Comparison of ENCODE assay signal across 8 cellular contexts in the genomic region with DNA sequence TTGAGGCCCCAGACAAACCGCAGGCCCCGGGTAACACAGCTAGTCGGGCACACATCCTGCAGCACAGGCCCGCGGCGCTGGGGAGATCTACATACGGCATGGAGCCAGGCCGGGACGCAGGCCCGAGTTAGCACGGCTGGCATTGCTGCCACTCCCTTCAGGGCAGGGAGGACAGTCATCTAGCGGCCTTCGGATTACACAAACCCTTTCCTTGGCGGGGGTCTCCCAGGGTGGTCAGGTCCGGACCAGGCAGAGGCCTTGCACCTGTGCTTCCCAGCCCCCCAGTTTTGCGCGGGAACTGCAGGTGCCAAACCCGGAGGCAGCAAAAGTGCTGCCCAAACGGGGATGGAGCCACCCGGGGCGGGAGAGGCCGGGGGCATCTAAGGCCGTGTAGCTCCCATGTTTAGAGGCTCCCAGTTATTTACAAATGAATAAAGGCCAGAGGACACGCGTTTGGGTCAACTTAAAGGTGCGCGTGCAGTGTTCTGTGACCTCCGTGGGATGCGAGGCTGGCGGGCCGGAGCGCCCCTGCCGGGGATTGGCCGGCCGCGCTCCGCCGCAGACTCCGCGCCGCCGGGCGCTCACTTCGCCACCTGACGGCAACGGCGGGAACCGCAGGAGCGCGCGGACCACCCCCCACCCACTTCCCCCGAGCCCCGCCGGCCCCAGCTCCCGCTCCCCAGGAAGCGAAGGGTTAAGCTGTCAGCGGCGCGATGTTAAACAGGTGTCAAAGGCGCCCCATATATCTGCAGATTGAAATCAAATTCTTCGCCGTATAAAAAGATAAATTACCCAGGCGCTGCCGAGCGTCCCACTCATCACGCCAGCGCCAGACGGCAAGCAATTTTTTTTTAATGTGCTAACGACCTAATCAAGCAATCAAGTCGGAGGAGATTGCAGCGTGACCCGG. TPM values are rescaled to one million over a fixed set of nuclear protein-coding genes. Genes with fewer than 3 reads are reported as not detected.
DNase-seq lines count a peak whose midpoint lies in the region; ATAC-seq and TF ChIP-seq lines count a peak whose summit lies in the region.

No MANE protein-coding gene starts in this region.

- H3K4me3 Mint-ChIP-seq in activated naive CD8-positive, alpha-beta T cell treated with anti-CD3 and anti-CD28 coated beads for 36 hours = peak overlapping the region; percentile 79

- peaks cover 31% of the 10 kb centered on the region for H3K27me3 ChIP-seq in HUES64 (ENCODE audit: insufficient read depth, low read length)
- no peaks in the 10 kb centered on the region for H3K27me3 ChIP-seq in right atrium auricular region
- H3K27me3 ChIP-seq in rectal smooth muscle tissue (ENCODE audit: control insufficient read depth, insufficient read depth, low read length) = peaks cover 5% of the 10 kb centered on the region
- H3K27me3 ChIP-seq in aorta (ENCODE audit: control insufficient read depth in 1 of 2, insufficient read depth in 2 of 2, low read length in 1 of 2) = no peaks in the 10 kb centered on the region

- H3K27ac ChIP-seq in HUES64 (ENCODE audit: low read depth, low read length) (no peak overlapping the region), SK-N-MC (no peak overlapping the region), right atrium auricular region (peak overlapping the region in 1 of 2 donors; percentile 27), rectal smooth muscle tissue (ENCODE audit: low read depth, low read length) (no peak overlapping the region), aorta (ENCODE audit: low read depth in 1 of 2, low read length in 2 of 2) (no peak overlapping the region)

- H3K4me1 ChIP-seq in HUES64 (ENCODE audit: insufficient read depth, low read length) = no peaks in the 10 kb centered on the region
- H3K4me1 ChIP-seq in right atrium auricular region = peaks cover 0 to 13% of the 10 kb centered on the region in 2 donors
- no peaks in the 10 kb centered on the region for H3K4me1 ChIP-seq in rectal smooth muscle tissue (ENCODE audit: control insufficient read depth, insufficient read depth, low read length)
- no peaks in the 10 kb centered on the region for H3K4me1 ChIP-seq in aorta (ENCODE audit: control insufficient read depth in 1 of 2, insufficient read depth in 2 of 2, low read length in 2 of 2)

- H3K9ac ChIP-seq in HUES64 (ENCODE audit: low read depth, low read length) (no peak overlapping the region), SK-N-MC (ENCODE audit: insufficient read length) (peak overlapping the region; percentile 72), rectal smooth muscle tissue (ENCODE audit: low read length) (no peak overlapping the region)

- peak; percentile 20 for DNase-seq in NCI-H510A treated with DMSO at 0.1 percent for 48 hours (lab: John Stamatoyannopoulos, UW)
- DNase-seq in NCI-H510A (lab: John Stamatoyannopoulos, UW) = no peak
- no peak for DNase-seq in SK-N-MC (ENCODE audit: low read depth, low spot score)
- peak; percentile 76 for DNase-seq in activated naive CD8-positive, alpha-beta T cell treated with anti-CD3 and anti-CD28 coated beads for 36 hours
- DNase-seq in right atrium auricular region (ENCODE audit: low spot score) = no peak
- DNase-seq in aorta = peak in 1 of 2 donors; percentile 85

- intact Hi-C loops in aorta (cut with DNase I) = loop anchor here (2.0 to 10.0 kb wide), 3 partner anchors 35 to 147 kb away; no protein-coding TSS in a partner anchor

- H3K4me3 ChIP-seq in HUES64 (ENCODE audit: low read length) (peak overlapping the region; percentile 72), SK-N-MC (peak overlapping the region; percentile 92), right atrium auricular region (peak overlapping the region; percentile 38 to 63), rectal smooth muscle tissue (ENCODE audit: low read length) (peak overlapping the region; percentile 65), aorta (ENCODE audit: low read length in 2 of 2) (peak overlapping the region; percentile 63 to 89)

- peak; percentile 90 for ATAC-seq in aorta (ENCODE audit: low FRiP score)

- TF ChIP-seq CTCF in right atrium auricular region (IDR thresholded peaks at IDR 0.05) = peak; percentile 96 to 98

- 15% methylated on average over 72 of the region's 72 CpGs for WGBS in HUES64
- 1% methylated on average over 67 to 72 of the region's 72 CpGs for WGBS in aorta, 2 donors

- H3K9me3 Mint-ChIP-seq in activated naive CD8-positive, alpha-beta T cell treated with anti-CD3 and anti-CD28 coated beads for 36 hours = no peaks in the 10 kb centered on the region

- H3K4me1 Mint-ChIP-seq in activated naive CD8-positive, alpha-beta T cell treated with anti-CD3 and anti-CD28 coated beads for 36 hours = peaks cover 8% of the 10 kb centered on the region

- H3K36me3 Mint-ChIP-seq in activated naive CD8-positive, alpha-beta T cell treated with anti-CD3 and anti-CD28 coated beads for 36 hours = no peaks in the 10 kb centered on the region

- H3K36me3 ChIP-seq in HUES64 (ENCODE audit: insufficient read depth, low read length) = no peaks in the 10 kb centered on the region
- no peaks in the 10 kb centered on the region for H3K36me3 ChIP-seq in SK-N-MC (ENCODE audit: insufficient read depth, low read length)
- no peaks in the 10 kb centered on the region for H3K36me3 ChIP-seq in right atrium auricular region
- no peaks in the 10 kb centered on the region for H3K36me3 ChIP-seq in rectal smooth muscle tissue (ENCODE audit: control insufficient read depth, insufficient read depth, low read length)
- H3K36me3 ChIP-seq in aorta (ENCODE audit: control insufficient read depth in 1 of 2, insufficient read depth in 2 of 2, low read length in 1 of 2) = no peaks in the 10 kb centered on the region

- no peak overlapping the region for H3K27ac Mint-ChIP-seq in activated naive CD8-positive, alpha-beta T cell treated with anti-CD3 and anti-CD28 coated beads for 36 hours

- H3K9me3 ChIP-seq in HUES64 (ENCODE audit: insufficient read depth, low read depth, low read length) (no peaks in the 10 kb centered on the region), SK-N-MC (ENCODE audit: low read depth, low read length) (no peaks in the 10 kb centered on the region), right atrium auricular region (no peaks in the 10 kb centered on the region), aorta (ENCODE audit: control insufficient read depth, low read length) (no peaks in the 10 kb centered on the region)

- peaks cover 5% of the 10 kb centered on the region for H3K27me3 Mint-ChIP-seq in activated naive CD8-positive, alpha-beta T cell treated with anti-CD3 and anti-CD28 coated beads for 36 hours

RNA-seq across cellular contexts. Expression of a gene that starts 18.1 kb away (rescaled TPM):
- polyA plus RNA-seq in HUES64 (2013, experiment 1 of 2) = 0.05 TPM
- polyA plus RNA-seq in HUES64 (2013, experiment 2 of 2) = 0.06 TPM
- total RNA-seq in activated naive CD8-positive, alpha-beta T cell treated with anti-CD3 and anti-CD28 coated beads for 36 hours = not detected
- total RNA-seq in right atrium auricular region (not detected), aorta (not detected)
- not detected for polyA plus RNA-seq in aorta

RNA-seq across cellular contexts. Expression of a gene that starts 45.4 kb away (rescaled TPM):
- polyA plus RNA-seq in HUES64 (2013, experiment 1 of 2) = 47.6 TPM
- polyA plus RNA-seq in HUES64 (2013, experiment 2 of 2) = 46.7 TPM
- total RNA-seq in activated naive CD8-positive, alpha-beta T cell treated with anti-CD3 and anti-CD28 coated beads for 36 hours = 10 to 100 TPM; 36.8 to 36.9 TPM
- 10 to 100 TPM; 17.0 to 18.1 TPM for total RNA-seq in right atrium auricular region
- total RNA-seq in aorta = 100 to 1,000 TPM in 1 of 2 donors, 10 to 100 TPM in 1; 40.3 to 102 TPM
- polyA plus RNA-seq in aorta = 10 to 100 TPM; 10.5 to 67.5 TPM

Comparison
In these comparisons a context has a peak if more than half of its experiments do, and no peak if none do; other contexts are left out.
1. DNase-seq: peak in NCI-H510A treated with DMSO at 0.1 percent for 48 hours (single experiment) and activated naive CD8-positive, alpha-beta T cell treated with anti-CD3 and anti-CD28 coated beads for 36 hours (single experiment); none in NCI-H510A (single experiment), SK-N-MC (single experiment) and right atrium auricular region (single experiment).
2. Peak in every context shown above with its lines, with median percentiles within 50 percentile points of each other: H3K4me3 ChIP-seq.